ENCODE assay signal across 12 cellular contexts in genomic region chr6:6678185-6678671, GRCh38.
DNase-seq lines count a peak whose midpoint lies in the region; ATAC-seq, FAIRE-seq and TF ChIP-seq lines count a peak whose summit lies in the region.
"Had no signal": no experiment of that assay in that cellular context is flagged by ENCODE, and none has a peak within 500 bp of the region (broad histone marks: within the 10 kb centered on the region; RNA-seq: fewer than 3 reads in every experiment).

No MANE protein-coding gene starts in this region.

- peaks cover 7 to 10% of the 10 kb centered on the region in 2 donors for H3K4me1 ChIP-seq in small intestine (ENCODE audit: control insufficient read depth in 2 of 2, insufficient read depth in 1 of 2, low read depth in 1 of 2, low read length in 1 of 2)

- no peaks in the 10 kb centered on the region for H3K36me3 ChIP-seq in small intestine (ENCODE audit: control insufficient read depth in 2 of 2, insufficient read depth in 2 of 2, low read length in 2 of 2)
- H3K36me3 ChIP-seq: left ventricle myocardium inferior had no signal

- FAIRE-seq in small intestine (lab: Jason Lieb, UNC), result no peak

- H3K27ac ChIP-seq in small intestine (ENCODE audit: low read depth in 1 of 2, low read length in 1 of 2), result peak overlapping the region; percentile 5 to 69

- ATAC-seq in GM21360 (IDR thresholded peaks at IDR 0.05; ENCODE audit: unreplicated experiment), result no peak

- 50 to 73% (median 59%) methylated on average over 12 of the region's 12 CpGs for WGBS in small intestine, 3 donors

- DNase-seq in NCI-H345 (lab: John Stamatoyannopoulos, UW) (peak; percentile 33), NCI-H345 treated with DMSO at 0.1 percent for 48 hours (lab: John Stamatoyannopoulos, UW; ENCODE audit: unreplicated experiment) (no peak), RKO (ENCODE audit: low spot score) (peak; percentile 41), fibroblast of mammary gland (ENCODE audit: low read depth) (peak; percentile 67), small intestine (peak; percentile 85), SIG-M5 treated with dmso at 0.1 percent for 504 hours (lab: John Stamatoyannopoulos, UW; ENCODE audit: unreplicated experiment) (no peak), hepatic stellate cell (ENCODE audit: low spot score) (no peak)
- DNase-seq: activated T-cell treated with anti-CD3 and anti-CD28 coated beads, Interleukin-2, amount 50 U/mL, for 48 hours; effector CD4-positive, alpha-beta T cell; left ventricle myocardium inferior; SW 1271 had no signal

- H3K27me3 ChIP-seq in small intestine (ENCODE audit: control insufficient read depth in 2 of 2, insufficient read depth in 2 of 2, low read length in 2 of 2), result no peaks in the 10 kb centered on the region

- H3K9me3 ChIP-seq in small intestine (ENCODE audit: control insufficient read depth, low read depth), result no peaks in the 10 kb centered on the region
- H3K9me3 ChIP-seq: left ventricle myocardium inferior had no signal

- no peak for TF ChIP-seq CTCF in fibroblast of mammary gland (conservative IDR thresholded peaks at IDR 0.05; ENCODE audit: control insufficient read depth, insufficient read depth, low read depth, low read length)

- H3K4me3 ChIP-seq in fibroblast of mammary gland (ENCODE audit: control insufficient read depth, low read depth, low read length) (no peak overlapping the region), small intestine (ENCODE audit: low read depth in 1 of 2, low read length in 2 of 2) (no peak overlapping the region)
- H3K4me3 ChIP-seq: left ventricle myocardium inferior had no signal

Comparison
In these comparisons a context has a peak if more than half of its experiments do, and no peak if none do; other contexts are left out.
1. DNase-seq: peak in NCI-H345 (single experiment), RKO (single experiment), fibroblast of mammary gland (single experiment) and small intestine (single experiment); none in NCI-H345 treated with DMSO at 0.1 percent for 48 hours (single experiment), SIG-M5 treated with dmso at 0.1 percent for 504 hours (single experiment) and hepatic stellate cell (single experiment).